In genomic region chr10:4242561-4243035, GRCh38 we compare ENCODE assay signal across 9 cellular contexts.
A peak's percentile ranks its signal among the peaks of the same experiment; 100 is the strongest.
DNase-seq lines count a peak whose midpoint lies in the region; ATAC-seq and TF ChIP-seq lines count a peak whose summit lies in the region.
"Had no signal": no experiment of that assay in that cellular context is flagged by ENCODE, and none has a peak within 500 bp of the region (broad histone marks: within the 10 kb centered on the region; RNA-seq: fewer than 3 reads in every experiment).

No MANE protein-coding gene starts in this region.

- H3K27me3 ChIP-seq in ACC112 (ENCODE audit: insufficient read depth, low read length), result no peaks in the 10 kb centered on the region
- H3K27me3 ChIP-seq: neutrophil had no signal

- peak overlapping the region; percentile 99 for H3K27ac ChIP-seq in ACC112 (ENCODE audit: low read depth, low read length)
- H3K27ac ChIP-seq: neutrophil had no signal

- DNase-seq in NCI-H748 (lab: John Stamatoyannopoulos, UW; ENCODE audit: unreplicated experiment), result peak; percentile 58
- no peak for DNase-seq in endothelial cell (ENCODE audit: low spot score)
- peak; percentile 73 for DNase-seq in myocyte (ENCODE audit: low read depth)
- DNase-seq in activated CD8-positive, alpha-beta memory T cell treated with anti-CD3 and anti-CD28 coated beads for 24 hours, result no peak
- no peak for DNase-seq in effector memory CD8-positive, alpha-beta T cell

- peaks cover 2% of the 10 kb centered on the region for H3K27me3 Mint-ChIP-seq in endothelial cell (ENCODE audit: unreplicated experiment)
- H3K27me3 Mint-ChIP-seq in effector memory CD8-positive, alpha-beta T cell, result no peaks in the 10 kb centered on the region

- TF ChIP-seq CTCF in endothelial cell (IDR thresholded peaks at IDR 0.05; ENCODE audit: unreplicated experiment), result no peak

- peaks cover 25% of the 10 kb centered on the region for H3K4me1 Mint-ChIP-seq in endothelial cell (ENCODE audit: unreplicated experiment)
- peaks cover 15 to 21% of the 10 kb centered on the region in 2 donors for H3K4me1 Mint-ChIP-seq in effector memory CD8-positive, alpha-beta T cell (ENCODE audit: low read depth in 2 of 2)

- H3K36me3 Mint-ChIP-seq in endothelial cell (ENCODE audit: low read depth, unreplicated experiment), result no peaks in the 10 kb centered on the region
- H3K36me3 Mint-ChIP-seq in effector memory CD8-positive, alpha-beta T cell (ENCODE audit: insufficient read depth), result no peaks in the 10 kb centered on the region

- no peaks in the 10 kb centered on the region for H3K9me3 Mint-ChIP-seq in endothelial cell (ENCODE audit: unreplicated experiment)
- no peaks in the 10 kb centered on the region for H3K9me3 Mint-ChIP-seq in effector memory CD8-positive, alpha-beta T cell

- no peak for ATAC-seq in GM18858 (IDR thresholded peaks at IDR 0.05; ENCODE audit: unreplicated experiment)
- ATAC-seq in activated CD4-positive, CD25-positive, alpha-beta regulatory T cell treated with anti-CD3 and anti-CD28 coated beads, Interleukin-2, amount 50 U/mL, for 24 hours, result no peak
- ATAC-seq in effector memory CD8-positive, alpha-beta T cell (replicated peaks), result no peak

- H3K4me1 ChIP-seq in ACC112 (ENCODE audit: control insufficient read depth, insufficient read depth, low read length, unreplicated experiment), result peaks cover 69% of the 10 kb centered on the region

- peak overlapping the region; percentile 79 for H3K27ac Mint-ChIP-seq in endothelial cell (ENCODE audit: unreplicated experiment)
- H3K27ac Mint-ChIP-seq in effector memory CD8-positive, alpha-beta T cell, result no peak overlapping the region

- no peaks in the 10 kb centered on the region for H3K36me3 ChIP-seq in ACC112 (ENCODE audit: insufficient read depth, low read length)
- H3K36me3 ChIP-seq: neutrophil had no signal

- peak overlapping the region; percentile 69 for H3K4me3 ChIP-seq in ACC112 (ENCODE audit: low read depth, low read length)

- H3K4me3 Mint-ChIP-seq in endothelial cell (ENCODE audit: unreplicated experiment), result peak overlapping the region; percentile 19
- no peak overlapping the region for H3K4me3 Mint-ChIP-seq in effector memory CD8-positive, alpha-beta T cell

- H3K79me2 ChIP-seq in ACC112 (ENCODE audit: control insufficient read depth, insufficient read depth, low read length, unreplicated experiment), result no peaks in the 10 kb centered on the region

- peak overlapping the region; percentile 7 for H2AFZ ChIP-seq in ACC112 (ENCODE audit: low read length, unreplicated experiment)

Comparison
In these comparisons a context has a peak if more than half of its experiments do, and no peak if none do; other contexts are left out.
1. DNase-seq: peak in NCI-H748 (single experiment) and myocyte (single experiment); none in endothelial cell (single experiment), activated CD8-positive, alpha-beta memory T cell treated with anti-CD3 and anti-CD28 coated beads for 24 hours (single experiment) and effector memory CD8-positive, alpha-beta T cell (0 of 3).